In the genomic region with DNA sequence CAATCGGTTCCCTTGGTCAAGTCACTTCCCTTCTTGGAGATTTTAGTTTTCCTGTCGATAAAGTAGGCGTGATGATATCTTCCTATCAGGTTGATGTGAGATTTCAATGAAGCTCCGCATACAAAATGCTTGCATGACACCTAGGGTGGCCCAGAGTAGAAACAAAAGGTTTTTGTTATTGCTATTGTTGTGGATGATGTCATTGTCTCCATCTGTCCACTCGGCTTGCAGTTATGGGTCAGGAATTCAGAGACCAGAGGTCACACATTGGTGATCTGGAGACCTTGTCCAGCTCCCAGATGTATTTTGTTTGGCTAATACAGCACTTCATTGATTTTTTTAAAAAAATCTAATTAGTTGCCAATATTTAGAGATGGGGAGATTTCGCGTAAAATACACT, we compare ENCODE assay signal across 1 cellular context.
TF ChIP-seq lines count a peak whose summit lies in the region.

No MANE protein-coding gene starts in this region.

TF ChIP-seq in H1, 55 proteins besides CTCF, POLR2A, EP300 and RAD21 (continued from another document):
- TF ChIP-seq, protein P1, sequence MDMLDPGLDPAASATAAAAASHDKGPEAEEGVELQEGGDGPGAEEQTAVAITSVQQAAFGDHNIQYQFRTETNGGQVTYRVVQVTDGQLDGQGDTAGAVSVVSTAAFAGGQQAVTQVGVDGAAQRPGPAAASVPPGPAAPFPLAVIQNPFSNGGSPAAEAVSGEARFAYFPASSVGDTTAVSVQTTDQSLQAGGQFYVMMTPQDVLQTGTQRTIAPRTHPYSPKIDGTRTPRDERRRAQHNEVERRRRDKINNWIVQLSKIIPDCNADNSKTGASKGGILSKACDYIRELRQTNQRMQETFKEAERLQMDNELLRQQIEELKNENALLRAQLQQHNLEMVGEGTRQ (IDR thresholded peaks at IDR 0.05; ENCODE audit: low read length) = no peak
- TF ChIP-seq HDAC2 (IDR thresholded peaks at IDR 0.05; ENCODE audit: borderline replicate concordance in 1 of 2, low read depth in 2 of 2, low read length in 2 of 2) = no peak
